In genomic region chr11:4606231-4607015, GRCh38 we compare ENCODE assay signal across 10 cellular contexts. TPM values are rescaled to one million over a fixed set of nuclear protein-coding genes. Genes with fewer than 3 reads are reported as not detected.
DNase-seq lines count a peak whose midpoint lies in the region; ATAC-seq and TF ChIP-seq lines count a peak whose summit lies in the region.
"Had no signal": no experiment of that assay in that cellular context is flagged by ENCODE, and none has a peak within 500 bp of the region (broad histone marks: within the 10 kb centered on the region; RNA-seq: fewer than 3 reads in every experiment).

No MANE protein-coding gene starts in this region.

- WGBS in suprapubic skin: 45% methylated on average over 1 of the region's 1 CpG

- H3K27me3 Mint-ChIP-seq in activated T-cell treated with anti-CD3 and anti-CD28 coated beads, Interleukin-2, amount 50 U/mL, for 4 hours (ENCODE audit: low read depth): no peaks in the 10 kb centered on the region
- H3K27me3 Mint-ChIP-seq in WTC11 (ENCODE audit: low read depth): peaks cover 13% of the 10 kb centered on the region

- peaks cover 19% of the 10 kb centered on the region for H3K36me3 Mint-ChIP-seq in activated T-cell treated with anti-CD3 and anti-CD28 coated beads, Interleukin-2, amount 50 U/mL, for 4 hours (ENCODE audit: insufficient read depth)
- peaks cover 8% of the 10 kb centered on the region for H3K36me3 Mint-ChIP-seq in WTC11

- H3K9me3 Mint-ChIP-seq in activated T-cell treated with anti-CD3 and anti-CD28 coated beads, Interleukin-2, amount 50 U/mL, for 4 hours: no peaks in the 10 kb centered on the region
- H3K9me3 Mint-ChIP-seq in WTC11: peaks cover 6% of the 10 kb centered on the region; the same call in 1 of the 2 replicates

- peak overlapping the region; percentile 84 for H3K4me3 ChIP-seq in iPS-18a (ENCODE audit: low read length)
- H3K4me3 ChIP-seq in suprapubic skin: peak overlapping the region; percentile 65

- ATAC-seq in activated T-cell treated with anti-CD3 and anti-CD28 coated beads, Interleukin-2, amount 50 U/mL, for 4 hours: no peak
- ATAC-seq in WTC11: no peak
- ATAC-seq in HG02642 (IDR thresholded peaks at IDR 0.05; ENCODE audit: poor library complexity, unreplicated experiment): no peak

- POLR2A ChIA-PET in WTC11 (lab: Charles Lee): no interaction called here

- no peak overlapping the region for H3K27ac Mint-ChIP-seq in WTC11

- H3K27ac ChIP-seq in iPS-18a (ENCODE audit: low read length) (no peak overlapping the region), suprapubic skin (no peak overlapping the region)

- peaks cover 43% of the 10 kb centered on the region for H3K4me1 Mint-ChIP-seq in activated T-cell treated with anti-CD3 and anti-CD28 coated beads, Interleukin-2, amount 50 U/mL, for 4 hours (ENCODE audit: low read depth)
- H3K4me1 Mint-ChIP-seq in WTC11: peaks cover 9% of the 10 kb centered on the region

- peaks cover 7% of the 10 kb centered on the region for H3K27me3 ChIP-seq in iPS-18a (ENCODE audit: control insufficient read depth, insufficient read depth, low read length)
- H3K27me3 ChIP-seq in suprapubic skin: no peaks in the 10 kb centered on the region

- H3K9ac ChIP-seq in iPS-18a (ENCODE audit: low read length): no peak overlapping the region

- TF ChIP-seq EP300 in suprapubic skin (IDR thresholded peaks at IDR 0.05): no peak

- TF ChIP-seq CTCF in WTC11 (IDR thresholded peaks at IDR 0.05): no peak
- TF ChIP-seq CTCF in suprapubic skin (IDR thresholded peaks at IDR 0.05): no peak
- TF ChIP-seq CTCF in GM20000 (IDR thresholded peaks at IDR 0.05; ENCODE audit: extremely low read depth, missing control alignments): no peak

- H3K36me3 ChIP-seq in iPS-18a (ENCODE audit: control insufficient read depth, low read depth, low read length): no peaks in the 10 kb centered on the region
- peaks cover 26% of the 10 kb centered on the region for H3K36me3 ChIP-seq in suprapubic skin

- no peak for TF ChIP-seq POLR2A in suprapubic skin (IDR thresholded peaks at IDR 0.05)

- H3K4me1 ChIP-seq in iPS-18a (ENCODE audit: control insufficient read depth, low read depth, low read length): peaks cover 8% of the 10 kb centered on the region
- H3K4me1 ChIP-seq in suprapubic skin: peaks cover 24% of the 10 kb centered on the region

- H3K9me3 ChIP-seq in iPS-18a (ENCODE audit: control insufficient read depth, low read depth, low read length) (no peaks in the 10 kb centered on the region), suprapubic skin (no peaks in the 10 kb centered on the region)

- DNase-seq in activated T-cell treated with anti-CD3 and anti-CD28 coated beads, Interleukin-2, amount 50 U/mL, for 4 hours: no peak
- DNase-seq in activated T-cell treated with anti-CD3 and anti-CD28 coated beads for 4 hours (no peak), WTC11 (ENCODE audit: low spot score) (no peak), suprapubic skin (ENCODE audit: low spot score in 2 of 2) (no peak), GM20000 (ENCODE audit: low spot score) (no peak), occipital lobe (lab: John Stamatoyannopoulos, UW) (no peak)

- H3K4me3 Mint-ChIP-seq in activated T-cell treated with anti-CD3 and anti-CD28 coated beads, Interleukin-2, amount 50 U/mL, for 4 hours: peak overlapping the region; percentile 91
- peak overlapping the region; percentile 77 for H3K4me3 Mint-ChIP-seq in WTC11

- CTCF ChIA-PET in WTC11 (lab: Charles Lee): interaction anchor here (2.7 kb wide), 1 partner anchor 31 kb away, joined by 12 read pairs; the partner anchor contains the start of gene OR51D1

TF ChIP-seq in WTC11, 78 proteins besides CTCF, POLR2A, EP300 and RAD21:
- no peak for TF ChIP-seq TCF7 (CRISPR knock-in tag; IDR thresholded peaks at IDR 0.05; ENCODE audit: low read depth)
- TF ChIP-seq HMGA2 (CRISPR knock-in tag; IDR thresholded peaks at IDR 0.05): no peak
- no peak for TF ChIP-seq ZNF232 (CRISPR knock-in tag; IDR thresholded peaks at IDR 0.05)
- no peak for TF ChIP-seq TP53 (CRISPR knock-in tag; IDR thresholded peaks at IDR 0.05)
- no peak for TF ChIP-seq ATF1 (CRISPR knock-in tag; IDR thresholded peaks at IDR 0.05)
- TF ChIP-seq, protein P1, sequence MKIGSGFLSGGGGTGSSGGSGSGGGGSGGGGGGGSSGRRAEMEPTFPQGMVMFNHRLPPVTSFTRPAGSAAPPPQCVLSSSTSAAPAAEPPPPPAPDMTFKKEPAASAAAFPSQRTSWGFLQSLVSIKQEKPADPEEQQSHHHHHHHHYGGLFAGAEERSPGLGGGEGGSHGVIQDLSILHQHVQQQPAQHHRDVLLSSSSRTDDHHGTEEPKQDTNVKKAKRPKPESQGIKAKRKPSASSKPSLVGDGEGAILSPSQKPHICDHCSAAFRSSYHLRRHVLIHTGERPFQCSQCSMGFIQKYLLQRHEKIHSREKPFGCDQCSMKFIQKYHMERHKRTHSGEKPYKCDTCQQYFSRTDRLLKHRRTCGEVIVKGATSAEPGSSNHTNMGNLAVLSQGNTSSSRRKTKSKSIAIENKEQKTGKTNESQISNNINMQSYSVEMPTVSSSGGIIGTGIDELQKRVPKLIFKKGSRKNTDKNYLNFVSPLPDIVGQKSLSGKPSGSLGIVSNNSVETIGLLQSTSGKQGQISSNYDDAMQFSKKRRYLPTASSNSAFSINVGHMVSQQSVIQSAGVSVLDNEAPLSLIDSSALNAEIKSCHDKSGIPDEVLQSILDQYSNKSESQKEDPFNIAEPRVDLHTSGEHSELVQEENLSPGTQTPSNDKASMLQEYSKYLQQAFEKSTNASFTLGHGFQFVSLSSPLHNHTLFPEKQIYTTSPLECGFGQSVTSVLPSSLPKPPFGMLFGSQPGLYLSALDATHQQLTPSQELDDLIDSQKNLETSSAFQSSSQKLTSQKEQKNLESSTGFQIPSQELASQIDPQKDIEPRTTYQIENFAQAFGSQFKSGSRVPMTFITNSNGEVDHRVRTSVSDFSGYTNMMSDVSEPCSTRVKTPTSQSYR (CRISPR knock-in tag; IDR thresholded peaks at IDR 0.05): no peak
- no peak for TF ChIP-seq ESRRA (CRISPR knock-in tag; IDR thresholded peaks at IDR 0.05; ENCODE audit: borderline replicate concordance)
- TF ChIP-seq FOXJ3 (CRISPR knock-in tag; IDR thresholded peaks at IDR 0.05; ENCODE audit: borderline replicate concordance): no peak
TF ChIP-seq in WTC11: peak in this region for 0.

RNA-seq across cellular contexts. Expression of gene TRIM68, which starts 1.6 kb away (rescaled TPM):
- 1 to 10 TPM; 7.7 to 8.6 (median 8.1) TPM for total RNA-seq in activated T-cell treated with anti-CD3 and anti-CD28 coated beads, Interleukin-2, amount 50 U/mL, for 4 hours
- total RNA-seq in WTC11 (2021): 8.2 to 10.7 TPM (median 8.7 TPM) in 3 replicates
- 10 to 100 TPM in 1 of 4 donors, 1 to 10 TPM in 3; 5.6 to 16.6 (median 7.4) TPM for total RNA-seq in suprapubic skin
- 10.8 TPM for total RNA-seq in occipital lobe

RNA-seq across cellular contexts. Expression of gene OR52I1, which starts 12.6 kb away (rescaled TPM):
- not detected for total RNA-seq in activated T-cell treated with anti-CD3 and anti-CD28 coated beads, Interleukin-2, amount 50 U/mL, for 4 hours
- total RNA-seq in WTC11 (2021): not detected in 3 replicates
- total RNA-seq in suprapubic skin: not detected
- not detected for total RNA-seq in occipital lobe
- total RNA-seq: LHCN-M2, temporal lobe had no signal

RNA-seq across cellular contexts. Expression of gene OR52I2, which starts 24.9 kb away (rescaled TPM):
- total RNA-seq in activated T-cell treated with anti-CD3 and anti-CD28 coated beads, Interleukin-2, amount 50 U/mL, for 4 hours: not detected
- not detected in 3 replicates for total RNA-seq in WTC11 (2021)
- total RNA-seq in suprapubic skin: not detected
- total RNA-seq in occipital lobe: not detected
- total RNA-seq: LHCN-M2, temporal lobe had no signal

RNA-seq across cellular contexts. Expression of gene OR51D1, which starts 30.9 kb away (rescaled TPM):
- not detected for total RNA-seq in activated T-cell treated with anti-CD3 and anti-CD28 coated beads, Interleukin-2, amount 50 U/mL, for 4 hours
- total RNA-seq in WTC11 (2021) (not detected in 3 replicates), suprapubic skin (not detected), occipital lobe (not detected)
- total RNA-seq: LHCN-M2, temporal lobe had no signal

RNA-seq across cellular contexts. Expression of gene OR51E1, which starts 37.4 kb away (rescaled TPM):
- total RNA-seq in activated T-cell treated with anti-CD3 and anti-CD28 coated beads, Interleukin-2, amount 50 U/mL, for 4 hours: not detected
- total RNA-seq in WTC11 (2021) (not detected in 3 replicates), suprapubic skin (under 1 TPM in 2 of 4 donors, not detected in 2; 0.24 to 0.34 TPM), occipital lobe (0.16 TPM)
- total RNA-seq: LHCN-M2 had no signal
